In the genomic region with DNA sequence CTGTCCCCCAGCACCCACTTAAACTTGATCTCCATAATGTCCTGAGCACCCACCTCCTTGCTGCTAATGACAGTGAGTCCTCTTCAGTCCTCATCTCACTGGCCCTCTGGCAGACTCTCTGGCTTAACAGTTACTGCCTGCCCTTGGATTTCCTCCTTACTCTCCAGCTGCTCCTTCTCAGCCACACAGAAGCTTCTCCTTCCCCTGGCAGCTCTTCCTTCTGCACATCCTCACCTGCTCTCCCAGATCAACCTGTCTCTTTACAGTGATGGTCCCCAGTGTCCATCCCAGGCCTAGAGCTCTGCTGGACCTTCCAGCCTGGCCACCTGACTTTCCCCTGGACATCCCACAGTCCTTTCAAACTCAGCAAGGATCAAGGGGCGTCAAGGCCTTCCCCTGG, we compare ENCODE assay signal across 1 cellular context.
TF ChIP-seq lines count a peak whose summit lies in the region.

No MANE protein-coding gene starts in this region.

TF ChIP-seq in H1, 55 proteins besides CTCF, POLR2A, EP300 and RAD21:
- no peak for TF ChIP-seq TCF12 (IDR thresholded peaks at IDR 0.05; ENCODE audit: low read depth, low read length)
- TF ChIP-seq, protein P1, sequence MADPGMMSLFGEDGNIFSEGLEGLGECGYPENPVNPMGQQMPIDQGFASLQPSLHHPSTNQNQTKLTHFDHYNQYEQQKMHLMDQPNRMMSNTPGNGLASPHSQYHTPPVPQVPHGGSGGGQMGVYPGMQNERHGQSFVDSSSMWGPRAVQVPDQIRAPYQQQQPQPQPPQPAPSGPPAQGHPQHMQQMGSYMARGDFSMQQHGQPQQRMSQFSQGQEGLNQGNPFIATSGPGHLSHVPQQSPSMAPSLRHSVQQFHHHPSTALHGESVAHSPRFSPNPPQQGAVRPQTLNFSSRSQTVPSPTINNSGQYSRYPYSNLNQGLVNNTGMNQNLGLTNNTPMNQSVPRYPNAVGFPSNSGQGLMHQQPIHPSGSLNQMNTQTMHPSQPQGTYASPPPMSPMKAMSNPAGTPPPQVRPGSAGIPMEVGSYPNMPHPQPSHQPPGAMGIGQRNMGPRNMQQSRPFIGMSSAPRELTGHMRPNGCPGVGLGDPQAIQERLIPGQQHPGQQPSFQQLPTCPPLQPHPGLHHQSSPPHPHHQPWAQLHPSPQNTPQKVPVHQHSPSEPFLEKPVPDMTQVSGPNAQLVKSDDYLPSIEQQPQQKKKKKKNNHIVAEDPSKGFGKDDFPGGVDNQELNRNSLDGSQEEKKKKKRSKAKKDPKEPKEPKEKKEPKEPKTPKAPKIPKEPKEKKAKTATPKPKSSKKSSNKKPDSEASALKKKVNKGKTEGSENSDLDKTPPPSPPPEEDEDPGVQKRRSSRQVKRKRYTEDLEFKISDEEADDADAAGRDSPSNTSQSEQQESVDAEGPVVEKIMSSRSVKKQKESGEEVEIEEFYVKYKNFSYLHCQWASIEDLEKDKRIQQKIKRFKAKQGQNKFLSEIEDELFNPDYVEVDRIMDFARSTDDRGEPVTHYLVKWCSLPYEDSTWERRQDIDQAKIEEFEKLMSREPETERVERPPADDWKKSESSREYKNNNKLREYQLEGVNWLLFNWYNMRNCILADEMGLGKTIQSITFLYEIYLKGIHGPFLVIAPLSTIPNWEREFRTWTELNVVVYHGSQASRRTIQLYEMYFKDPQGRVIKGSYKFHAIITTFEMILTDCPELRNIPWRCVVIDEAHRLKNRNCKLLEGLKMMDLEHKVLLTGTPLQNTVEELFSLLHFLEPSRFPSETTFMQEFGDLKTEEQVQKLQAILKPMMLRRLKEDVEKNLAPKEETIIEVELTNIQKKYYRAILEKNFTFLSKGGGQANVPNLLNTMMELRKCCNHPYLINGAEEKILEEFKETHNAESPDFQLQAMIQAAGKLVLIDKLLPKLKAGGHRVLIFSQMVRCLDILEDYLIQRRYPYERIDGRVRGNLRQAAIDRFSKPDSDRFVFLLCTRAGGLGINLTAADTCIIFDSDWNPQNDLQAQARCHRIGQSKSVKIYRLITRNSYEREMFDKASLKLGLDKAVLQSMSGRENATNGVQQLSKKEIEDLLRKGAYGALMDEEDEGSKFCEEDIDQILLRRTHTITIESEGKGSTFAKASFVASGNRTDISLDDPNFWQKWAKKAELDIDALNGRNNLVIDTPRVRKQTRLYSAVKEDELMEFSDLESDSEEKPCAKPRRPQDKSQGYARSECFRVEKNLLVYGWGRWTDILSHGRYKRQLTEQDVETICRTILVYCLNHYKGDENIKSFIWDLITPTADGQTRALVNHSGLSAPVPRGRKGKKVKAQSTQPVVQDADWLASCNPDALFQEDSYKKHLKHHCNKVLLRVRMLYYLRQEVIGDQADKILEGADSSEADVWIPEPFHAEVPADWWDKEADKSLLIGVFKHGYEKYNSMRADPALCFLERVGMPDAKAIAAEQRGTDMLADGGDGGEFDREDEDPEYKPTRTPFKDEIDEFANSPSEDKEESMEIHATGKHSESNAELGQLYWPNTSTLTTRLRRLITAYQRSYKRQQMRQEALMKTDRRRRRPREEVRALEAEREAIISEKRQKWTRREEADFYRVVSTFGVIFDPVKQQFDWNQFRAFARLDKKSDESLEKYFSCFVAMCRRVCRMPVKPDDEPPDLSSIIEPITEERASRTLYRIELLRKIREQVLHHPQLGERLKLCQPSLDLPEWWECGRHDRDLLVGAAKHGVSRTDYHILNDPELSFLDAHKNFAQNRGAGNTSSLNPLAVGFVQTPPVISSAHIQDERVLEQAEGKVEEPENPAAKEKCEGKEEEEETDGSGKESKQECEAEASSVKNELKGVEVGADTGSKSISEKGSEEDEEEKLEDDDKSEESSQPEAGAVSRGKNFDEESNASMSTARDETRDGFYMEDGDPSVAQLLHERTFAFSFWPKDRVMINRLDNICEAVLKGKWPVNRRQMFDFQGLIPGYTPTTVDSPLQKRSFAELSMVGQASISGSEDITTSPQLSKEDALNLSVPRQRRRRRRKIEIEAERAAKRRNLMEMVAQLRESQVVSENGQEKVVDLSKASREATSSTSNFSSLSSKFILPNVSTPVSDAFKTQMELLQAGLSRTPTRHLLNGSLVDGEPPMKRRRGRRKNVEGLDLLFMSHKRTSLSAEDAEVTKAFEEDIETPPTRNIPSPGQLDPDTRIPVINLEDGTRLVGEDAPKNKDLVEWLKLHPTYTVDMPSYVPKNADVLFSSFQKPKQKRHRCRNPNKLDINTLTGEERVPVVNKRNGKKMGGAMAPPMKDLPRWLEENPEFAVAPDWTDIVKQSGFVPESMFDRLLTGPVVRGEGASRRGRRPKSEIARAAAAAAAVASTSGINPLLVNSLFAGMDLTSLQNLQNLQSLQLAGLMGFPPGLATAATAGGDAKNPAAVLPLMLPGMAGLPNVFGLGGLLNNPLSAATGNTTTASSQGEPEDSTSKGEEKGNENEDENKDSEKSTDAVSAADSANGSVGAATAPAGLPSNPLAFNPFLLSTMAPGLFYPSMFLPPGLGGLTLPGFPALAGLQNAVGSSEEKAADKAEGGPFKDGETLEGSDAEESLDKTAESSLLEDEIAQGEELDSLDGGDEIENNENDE (IDR thresholded peaks at IDR 0.05; ENCODE audit: insufficient replicate concordance, low read length), result no peak
- TF ChIP-seq, protein P2, sequence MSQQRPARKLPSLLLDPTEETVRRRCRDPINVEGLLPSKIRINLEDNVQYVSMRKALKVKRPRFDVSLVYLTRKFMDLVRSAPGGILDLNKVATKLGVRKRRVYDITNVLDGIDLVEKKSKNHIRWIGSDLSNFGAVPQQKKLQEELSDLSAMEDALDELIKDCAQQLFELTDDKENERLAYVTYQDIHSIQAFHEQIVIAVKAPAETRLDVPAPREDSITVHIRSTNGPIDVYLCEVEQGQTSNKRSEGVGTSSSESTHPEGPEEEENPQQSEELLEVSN (IDR thresholded peaks at IDR 0.05), result no peak
- no peak for TF ChIP-seq TAF7 (optimal IDR thresholded peaks at IDR 0.05; ENCODE audit: borderline replicate concordance, low read depth, low read length)
- no peak for TF ChIP-seq GTF2F1 (IDR thresholded peaks at IDR 0.05; ENCODE audit: borderline replicate concordance, low read depth, low read length)
- no peak for TF ChIP-seq CHD1 (IDR thresholded peaks at IDR 0.05; ENCODE audit: low read depth, low read length)
- TF ChIP-seq MAFK (IDR thresholded peaks at IDR 0.05; ENCODE audit: low read depth, low read length), result no peak
- no peak for TF ChIP-seq RXRA (IDR thresholded peaks at IDR 0.05; ENCODE audit: insufficient read depth, low read depth, low read length)
- TF ChIP-seq SRF (IDR thresholded peaks at IDR 0.05; ENCODE audit: low read depth, low read length), result no peak
- TF ChIP-seq CREB1 (IDR thresholded peaks at IDR 0.05), result no peak
- TF ChIP-seq GABPA (IDR thresholded peaks at IDR 0.05; ENCODE audit: borderline replicate concordance, insufficient read depth, low read length), result no peak
- TF ChIP-seq, protein P3, sequence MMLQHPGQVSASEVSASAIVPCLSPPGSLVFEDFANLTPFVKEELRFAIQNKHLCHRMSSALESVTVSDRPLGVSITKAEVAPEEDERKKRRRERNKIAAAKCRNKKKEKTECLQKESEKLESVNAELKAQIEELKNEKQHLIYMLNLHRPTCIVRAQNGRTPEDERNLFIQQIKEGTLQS (IDR thresholded peaks at IDR 0.05; ENCODE audit: insufficient read depth, low read depth, low read length), result no peak
- TF ChIP-seq ASH2L (IDR thresholded peaks at IDR 0.05; ENCODE audit: low read length), result no peak
